8 cellular contexts compared by ENCODE assay signal in the genomic region with DNA sequence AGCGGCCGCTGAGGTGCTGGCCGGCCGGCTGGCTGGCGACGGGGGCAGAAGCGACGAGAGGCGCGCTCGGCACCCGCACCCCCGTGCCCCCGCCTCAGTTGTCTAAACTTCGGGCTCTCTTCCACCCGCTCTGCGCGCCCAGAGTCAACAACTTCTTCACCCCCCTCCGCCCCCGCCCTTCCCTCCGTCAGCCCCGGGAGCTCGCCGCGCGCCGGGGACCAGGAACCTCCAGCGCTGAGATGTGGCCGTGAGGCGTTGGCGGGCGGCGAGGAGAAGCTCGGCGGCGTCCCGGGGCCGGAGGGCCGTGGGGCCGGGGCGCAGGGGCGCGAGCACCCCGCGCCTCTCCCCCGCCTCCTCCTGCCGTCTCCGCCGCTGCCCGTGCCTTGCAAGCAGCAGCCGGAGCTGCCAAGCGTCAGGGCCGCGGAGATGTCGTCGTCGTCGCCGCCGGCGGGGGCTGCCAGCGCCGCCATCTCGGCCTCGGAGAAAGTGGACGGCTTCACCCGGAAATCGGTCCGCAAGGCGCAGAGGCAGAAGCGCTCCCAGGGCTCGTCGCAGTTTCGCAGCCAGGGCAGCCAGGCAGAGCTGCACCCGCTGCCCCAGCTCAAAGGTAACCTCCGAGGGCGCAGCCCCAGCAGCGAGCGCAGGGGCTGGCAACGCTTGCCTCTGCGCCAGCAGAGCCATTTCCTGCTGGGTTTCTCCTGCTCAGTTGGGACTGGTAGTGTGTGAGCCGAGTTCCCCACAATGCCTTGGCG. TPM values are rescaled to one million over a fixed set of nuclear protein-coding genes. Genes with fewer than 3 reads are reported as not detected.
DNase-seq lines count a peak whose midpoint lies in the region; ATAC-seq lines count a peak whose summit lies in the region.

No MANE protein-coding gene starts in this region.

- H3K9me3 Mint-ChIP-seq in activated CD4-positive, alpha-beta T cell treated with anti-CD3 and anti-CD28 coated beads, Interleukin-2, amount 10 ng/mL, durations not matched to agents 24 days and 14 days = no peaks in the 10 kb centered on the region
- H3K9me3 Mint-ChIP-seq in dendritic cell treated with granulocyte-macrophage colony-stimulating factor and Interleukin-4, amounts not matched to agents 40 ng/mL and 50 ng/mL, for 4 days = no peaks in the 10 kb centered on the region

- peak overlapping the region; percentile 96 for H3K27ac Mint-ChIP-seq in activated CD4-positive, alpha-beta T cell treated with anti-CD3 and anti-CD28 coated beads, Interleukin-2, amount 10 ng/mL, durations not matched to agents 24 days and 14 days
- H3K27ac Mint-ChIP-seq in dendritic cell treated with granulocyte-macrophage colony-stimulating factor and Interleukin-4, amounts not matched to agents 40 ng/mL and 50 ng/mL, for 4 days = peak overlapping the region; percentile 89

- peak overlapping the region; percentile 97 for H3K4me3 Mint-ChIP-seq in activated CD4-positive, alpha-beta T cell treated with anti-CD3 and anti-CD28 coated beads, Interleukin-2, amount 10 ng/mL, durations not matched to agents 24 days and 14 days
- H3K4me3 Mint-ChIP-seq in dendritic cell treated with granulocyte-macrophage colony-stimulating factor and Interleukin-4, amounts not matched to agents 40 ng/mL and 50 ng/mL, for 4 days = peak overlapping the region; percentile 89

- ATAC-seq in HG02884 (IDR thresholded peaks at IDR 0.05; ENCODE audit: unreplicated experiment) = peak; percentile 12

- intact Hi-C loops in activated CD4-positive, alpha-beta T cell treated with anti-CD3 and anti-CD28 coated beads, Interleukin-2, amount 10 ng/mL, durations not matched to agents 24 days and 14 days (cut with micrococcal nuclease) = loop anchor here (1.0 to 10.0 kb wide), 12 partner anchors 9 to 611 kb away; a partner anchor contains a TSS
- intact Hi-C loops in dendritic cell treated with granulocyte-macrophage colony-stimulating factor and Interleukin-4, amounts not matched to agents 40 ng/mL and 50 ng/mL, for 4 days (cut with micrococcal nuclease) = no loop called here

- H3K4me1 Mint-ChIP-seq in activated CD4-positive, alpha-beta T cell treated with anti-CD3 and anti-CD28 coated beads, Interleukin-2, amount 10 ng/mL, durations not matched to agents 24 days and 14 days = peaks cover 36% of the 10 kb centered on the region
- peaks cover 41% of the 10 kb centered on the region for H3K4me1 Mint-ChIP-seq in dendritic cell treated with granulocyte-macrophage colony-stimulating factor and Interleukin-4, amounts not matched to agents 40 ng/mL and 50 ng/mL, for 4 days (ENCODE audit: low read depth)

- DNase-seq in NCI-H748 (lab: John Stamatoyannopoulos, UW; ENCODE audit: unreplicated experiment) (peak; percentile 69), NCI-H748 treated with DMSO at 0.1 percent for 48 hours (lab: John Stamatoyannopoulos, UW) (no peak), NCI-H2107 treated with DMSO at 0.1 percent for 48 hours (lab: John Stamatoyannopoulos, UW; ENCODE audit: unreplicated experiment) (peak; percentile 77), lung microvascular endothelial cell (ENCODE audit: low read depth in 2 of 2) (peak; percentile 42 to 55)
- DNase-seq in activated CD4-positive, alpha-beta T cell treated with anti-CD3 and anti-CD28 coated beads, Interleukin-2, amount 10 ng/mL, durations not matched to agents 24 days and 14 days = peak; percentile 92
- DNase-seq in stimulated activated CD8-positive, alpha-beta memory T cell treated with anti-CD3 and anti-CD28 coated beads, Interleukin-12 subunit alpha, Interleukin-12 subunit beta, amount 100 ng/mL, for 4 hours (ENCODE audit: low read depth) = peak; percentile 59

- H3K36me3 Mint-ChIP-seq in activated CD4-positive, alpha-beta T cell treated with anti-CD3 and anti-CD28 coated beads, Interleukin-2, amount 10 ng/mL, durations not matched to agents 24 days and 14 days (ENCODE audit: low read depth) = peaks cover 9% of the 10 kb centered on the region
- peaks cover 16% of the 10 kb centered on the region for H3K36me3 Mint-ChIP-seq in dendritic cell treated with granulocyte-macrophage colony-stimulating factor and Interleukin-4, amounts not matched to agents 40 ng/mL and 50 ng/mL, for 4 days (ENCODE audit: low read depth)

- H3K27me3 Mint-ChIP-seq in activated CD4-positive, alpha-beta T cell treated with anti-CD3 and anti-CD28 coated beads, Interleukin-2, amount 10 ng/mL, durations not matched to agents 24 days and 14 days = no peaks in the 10 kb centered on the region
- no peaks in the 10 kb centered on the region for H3K27me3 Mint-ChIP-seq in dendritic cell treated with granulocyte-macrophage colony-stimulating factor and Interleukin-4, amounts not matched to agents 40 ng/mL and 50 ng/mL, for 4 days

RNA-seq across cellular contexts. Expression of a gene that starts 0.7 kb away (rescaled TPM):
- 43.6 and 44.4 TPM in 2 replicates for total RNA-seq in activated CD4-positive, alpha-beta T cell treated with anti-CD3 and anti-CD28 coated beads, Interleukin-2, amount 10 ng/mL, durations not matched to agents 24 days and 14 days
- 25.1 and 37.1 TPM in 2 replicates for total RNA-seq in lung microvascular endothelial cell
